41 cellular contexts compared by ENCODE assay signal in the genomic region with DNA sequence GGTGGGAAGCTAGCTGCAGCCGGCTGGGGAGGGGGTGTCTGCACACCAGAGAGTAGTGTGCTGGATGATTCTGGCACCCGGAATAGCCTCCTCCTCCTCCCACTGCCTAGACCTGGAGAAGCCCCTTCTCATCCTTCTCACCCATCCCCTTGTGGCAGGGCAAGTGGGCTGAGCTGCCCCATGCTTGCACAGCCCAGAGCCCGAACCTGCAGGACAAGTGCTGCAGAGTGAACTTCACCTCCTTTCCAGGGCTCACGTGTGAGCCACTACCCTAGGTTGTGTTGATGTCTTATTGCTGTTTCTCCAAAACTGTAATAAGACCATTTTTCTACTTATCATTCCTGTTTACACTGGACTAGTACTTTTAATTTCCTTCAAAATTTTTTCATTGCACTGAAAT. TPM values are rescaled to one million over a fixed set of nuclear protein-coding genes. Genes with fewer than 3 reads are reported as not detected.
"Had no signal": no experiment of that assay in that cellular context is flagged by ENCODE, and none has a peak within 500 bp of the region (broad histone marks: within the 10 kb centered on the region; RNA-seq: fewer than 3 reads in every experiment).

No MANE protein-coding gene starts in this region.

- H3K4me1 ChIP-seq: adrenal gland, breast epithelium, colonic mucosa, esophagus squamous epithelium, gastroesophageal sphincter had no signal

- ATAC-seq: activated CD4-positive, alpha-beta T cell treated with anti-CD3 and anti-CD28 coated beads for 36 hours; activated CD8-positive, alpha-beta memory T cell treated with anti-CD3 and anti-CD28 coated beads, Interleukin-2, amount 10 ng/mL, durations not matched to agents 7 days and 5 days; activated CD8-positive, alpha-beta T cell treated with anti-CD3 and anti-CD28 coated beads, Interleukin-2, amount 10 ng/mL, durations not matched to agents 7 days and 5 days; activated naive CD8-positive, alpha-beta T cell treated with anti-CD3 and anti-CD28 coated beads, Interleukin-2, amount 50 U/mL, for 24 hours; gastroesophageal sphincter had no signal

- DNase-seq: activated CD4-positive, alpha-beta memory T cell treated with anti-CD3 and anti-CD28 coated beads for 36 hours; activated CD4-positive, alpha-beta T cell treated with anti-CD3 and anti-CD28 coated beads for 36 hours; activated CD4-positive, alpha-beta T cell treated with anti-CD3 and anti-CD28 coated beads, Interleukin-2, amount 10 ng/mL, durations not matched to agents 24 days and 14 days; activated CD4-positive, CD25-positive, alpha-beta regulatory T cell; activated CD4-positive, CD25-positive, alpha-beta regulatory T cell treated with anti-CD3 and anti-CD28 coated beads, Interleukin-2, amount 50 U/mL, for 72 hours; activated CD8-positive, alpha-beta memory T cell treated with anti-CD3 and anti-CD28 coated beads, Interleukin-2, amount 10 ng/mL, durations not matched to agents 7 days and 5 days; activated CD8-positive, alpha-beta memory T cell treated with anti-CD3 and anti-CD28 coated beads, Interleukin-2, amount 50 U/mL, for 4 hours; activated CD8-positive, alpha-beta T cell treated with anti-CD3 and anti-CD28 coated beads, Interleukin-2, amount 10 ng/mL, durations not matched to agents 7 days and 5 days; activated effector memory CD4-positive, alpha-beta T cell treated with anti-CD3 and anti-CD28 coated beads, Interleukin-2, amount 50 U/mL, for 16 hours; activated naive CD4-positive, alpha-beta T cell treated with anti-CD3 and anti-CD28 coated beads for 36 hours; activated naive CD8-positive, alpha-beta T cell treated with anti-CD3 and anti-CD28 coated beads for 36 hours; activated naive CD8-positive, alpha-beta T cell treated with anti-CD3 and anti-CD28 coated beads, Interleukin-2, amount 50 U/mL, for 24 hours; activated T-cell treated with anti-CD3 and anti-CD28 coated beads, Interleukin-2, amount 50 U/mL, for 1 hour; activated T-cell treated with anti-CD3 and anti-CD28 coated beads, Interleukin-2, amount 50 U/mL, for 48 hours; adrenal gland; amygdala; aorta; central memory CD4-positive, alpha-beta T cell; cerebellar nuclear complex; colonic mucosa; effector CD8-positive, alpha-beta T cell; esophagus squamous epithelium; foreskin melanocyte; T-helper 2 cell had no signal

- H3K27ac Mint-ChIP-seq: activated CD4-positive, alpha-beta memory T cell treated with anti-CD3 and anti-CD28 coated beads for 36 hours; activated CD4-positive, alpha-beta T cell treated with anti-CD3 and anti-CD28 coated beads for 36 hours; activated CD4-positive, alpha-beta T cell treated with anti-CD3 and anti-CD28 coated beads, Interleukin-2, amount 10 ng/mL, durations not matched to agents 24 days and 14 days; activated CD8-positive, alpha-beta memory T cell treated with anti-CD3 and anti-CD28 coated beads, Interleukin-2, amount 10 ng/mL, durations not matched to agents 7 days and 5 days; activated CD8-positive, alpha-beta T cell treated with anti-CD3 and anti-CD28 coated beads, Interleukin-2, amount 10 ng/mL, durations not matched to agents 7 days and 5 days; activated naive CD4-positive, alpha-beta T cell treated with anti-CD3 and anti-CD28 coated beads for 36 hours; activated naive CD4-positive, alpha-beta T cell treated with anti-CD3 and anti-CD28 coated beads, Interleukin-2, amount 50 U/mL, for 24 hours; activated naive CD8-positive, alpha-beta T cell treated with anti-CD3 and anti-CD28 coated beads for 36 hours; activated naive CD8-positive, alpha-beta T cell treated with anti-CD3 and anti-CD28 coated beads, Interleukin-2, amount 50 U/mL, for 24 hours; activated T-helper 1 cell treated with anti-CD3 and anti-CD28 coated beads, Interleukin-12 subunit alpha, Interleukin-12 subunit beta, Interleukin-2, Interleukin-4 antibody, amounts not matched to agents 30 ng/mL and 10 ng/mL and 1 ng/mL, durations not matched to agents 14 hours and 24 hours and 36 hours; activated T-helper 2 cell treated with anti-CD3 and anti-CD28 coated beads, Interferon-gamma antibody, Interleukin-2, Interleukin-4, amounts not matched to agents 10 μg/mL and 5 μg/mL and 100 μg/mL, durations not matched to agents 14 hours and 24 hours and 36 hours; brain had no signal

- H3K36me3 Mint-ChIP-seq: activated CD4-positive, alpha-beta memory T cell treated with anti-CD3 and anti-CD28 coated beads for 36 hours; activated CD8-positive, alpha-beta memory T cell treated with anti-CD3 and anti-CD28 coated beads, Interleukin-2, amount 10 ng/mL, durations not matched to agents 7 days and 5 days; activated naive CD4-positive, alpha-beta T cell treated with anti-CD3 and anti-CD28 coated beads, Interleukin-2, amount 50 U/mL, for 24 hours; activated naive CD8-positive, alpha-beta T cell treated with anti-CD3 and anti-CD28 coated beads for 36 hours; brain had no signal

- H3K4me1 Mint-ChIP-seq: activated CD4-positive, alpha-beta T cell treated with anti-CD3 and anti-CD28 coated beads for 36 hours; activated CD4-positive, alpha-beta T cell treated with anti-CD3 and anti-CD28 coated beads, Interleukin-2, amount 10 ng/mL, durations not matched to agents 24 days and 14 days; activated CD8-positive, alpha-beta memory T cell treated with anti-CD3 and anti-CD28 coated beads, Interleukin-2, amount 10 ng/mL, durations not matched to agents 7 days and 5 days; activated naive CD4-positive, alpha-beta T cell treated with anti-CD3 and anti-CD28 coated beads, Interleukin-2, amount 50 U/mL, for 24 hours; activated naive CD8-positive, alpha-beta T cell treated with anti-CD3 and anti-CD28 coated beads for 36 hours; activated naive CD8-positive, alpha-beta T cell treated with anti-CD3 and anti-CD28 coated beads, Interleukin-2, amount 50 U/mL, for 24 hours; brain had no signal

- H3K9me3 Mint-ChIP-seq: activated CD4-positive, alpha-beta memory T cell treated with anti-CD3 and anti-CD28 coated beads for 36 hours; activated CD4-positive, alpha-beta T cell treated with anti-CD3 and anti-CD28 coated beads, Interleukin-2, amount 10 ng/mL, durations not matched to agents 24 days and 14 days; activated naive CD4-positive, alpha-beta T cell treated with anti-CD3 and anti-CD28 coated beads for 36 hours; activated naive CD4-positive, alpha-beta T cell treated with anti-CD3 and anti-CD28 coated beads, Interleukin-2, amount 50 U/mL, for 24 hours; activated naive CD8-positive, alpha-beta T cell treated with anti-CD3 and anti-CD28 coated beads for 36 hours; activated naive CD8-positive, alpha-beta T cell treated with anti-CD3 and anti-CD28 coated beads, Interleukin-2, amount 50 U/mL, for 24 hours; activated T-helper 1 cell treated with anti-CD3 and anti-CD28 coated beads, Interleukin-12 subunit alpha, Interleukin-12 subunit beta, Interleukin-2, Interleukin-4 antibody, amounts not matched to agents 30 ng/mL and 10 ng/mL and 1 ng/mL, durations not matched to agents 14 hours and 24 hours and 36 hours; activated T-helper 2 cell treated with anti-CD3 and anti-CD28 coated beads, Interferon-gamma antibody, Interleukin-2, Interleukin-4, amounts not matched to agents 10 μg/mL and 5 μg/mL and 100 μg/mL, durations not matched to agents 14 hours and 24 hours and 36 hours; brain had no signal

- H3K9me3 ChIP-seq: adrenal gland, breast epithelium, colonic mucosa, esophagus squamous epithelium, gastroesophageal sphincter had no signal

- H3K36me3 ChIP-seq: adrenal gland, breast epithelium, cardiac muscle cell, colonic mucosa, esophagus squamous epithelium, gastroesophageal sphincter had no signal

- FAIRE-seq: endometrium, endothelial cell of umbilical vein had no signal

- H3K4me3 Mint-ChIP-seq: activated CD4-positive, alpha-beta memory T cell treated with anti-CD3 and anti-CD28 coated beads for 36 hours; activated CD4-positive, alpha-beta T cell treated with anti-CD3 and anti-CD28 coated beads for 36 hours; activated CD4-positive, alpha-beta T cell treated with anti-CD3 and anti-CD28 coated beads, Interleukin-2, amount 10 ng/mL, durations not matched to agents 24 days and 14 days; activated CD8-positive, alpha-beta memory T cell treated with anti-CD3 and anti-CD28 coated beads, Interleukin-2, amount 10 ng/mL, durations not matched to agents 7 days and 5 days; activated CD8-positive, alpha-beta T cell treated with anti-CD3 and anti-CD28 coated beads, Interleukin-2, amount 10 ng/mL, durations not matched to agents 7 days and 5 days; activated naive CD4-positive, alpha-beta T cell treated with anti-CD3 and anti-CD28 coated beads for 36 hours; activated naive CD4-positive, alpha-beta T cell treated with anti-CD3 and anti-CD28 coated beads, Interleukin-2, amount 50 U/mL, for 24 hours; activated naive CD8-positive, alpha-beta T cell treated with anti-CD3 and anti-CD28 coated beads for 36 hours; activated naive CD8-positive, alpha-beta T cell treated with anti-CD3 and anti-CD28 coated beads, Interleukin-2, amount 50 U/mL, for 24 hours; activated T-helper 1 cell treated with anti-CD3 and anti-CD28 coated beads, Interleukin-12 subunit alpha, Interleukin-12 subunit beta, Interleukin-2, Interleukin-4 antibody, amounts not matched to agents 30 ng/mL and 10 ng/mL and 1 ng/mL, durations not matched to agents 14 hours and 24 hours and 36 hours; brain had no signal

- H3K27me3 ChIP-seq: adrenal gland, breast epithelium, cardiac muscle cell, colonic mucosa, esophagus squamous epithelium, gastroesophageal sphincter had no signal

- H3K27ac ChIP-seq: adrenal gland, breast epithelium, cardiac muscle cell, colonic mucosa, epithelial cell of prostate, esophagus squamous epithelium, gastroesophageal sphincter had no signal

- H3K4me3 ChIP-seq: adrenal gland, breast epithelium, cardiac muscle cell, colonic mucosa, esophagus squamous epithelium, gastroesophageal sphincter had no signal

RNA-seq across cellular contexts. Expression of gene GLYATL1B, which starts 56.1 kb away (rescaled TPM):
- total RNA-seq: activated CD4-positive, alpha-beta memory T cell treated with anti-CD3 and anti-CD28 coated beads for 36 hours; activated CD4-positive, alpha-beta T cell treated with anti-CD3 and anti-CD28 coated beads for 36 hours; activated CD4-positive, alpha-beta T cell treated with anti-CD3 and anti-CD28 coated beads, Interleukin-2, amount 10 ng/mL, durations not matched to agents 24 days and 14 days; activated CD8-positive, alpha-beta memory T cell treated with anti-CD3 and anti-CD28 coated beads for 36 hours; activated CD8-positive, alpha-beta memory T cell treated with anti-CD3 and anti-CD28 coated beads, Interleukin-2, amount 10 ng/mL, durations not matched to agents 7 days and 5 days; activated CD8-positive, alpha-beta T cell treated with anti-CD3 and anti-CD28 coated beads, Interleukin-2, amount 10 ng/mL, durations not matched to agents 7 days and 5 days; activated naive CD4-positive, alpha-beta T cell treated with anti-CD3 and anti-CD28 coated beads for 36 hours; activated naive CD8-positive, alpha-beta T cell treated with anti-CD3 and anti-CD28 coated beads for 36 hours; activated T-helper 1 cell treated with anti-CD3 and anti-CD28 coated beads, Interleukin-12 subunit alpha, Interleukin-12 subunit beta, Interleukin-2, Interleukin-4 antibody, amounts not matched to agents 30 ng/mL and 10 ng/mL and 1 ng/mL, durations not matched to agents 14 hours and 24 hours and 36 hours; activated T-helper 2 cell treated with anti-CD3 and anti-CD28 coated beads, Interferon-gamma antibody, Interleukin-2, Interleukin-4, amounts not matched to agents 10 μg/mL and 5 μg/mL and 100 μg/mL, durations not matched to agents 14 hours and 24 hours and 36 hours; adrenal gland; aorta; breast epithelium; cardiac muscle cell; colonic mucosa; dermis microvascular lymphatic vessel endothelial cell; endothelial cell of umbilical vein; esophagus squamous epithelium; fibroblast of lung; fibroblast of villous mesenchyme; gastroesophageal sphincter; glomerular endothelial cell; T-helper 1 cell treated with Interleukin-12 subunit alpha and Interleukin-12 subunit beta and Interleukin-4 antibody, amounts not matched to agents 30 ng/mL and 1 ng/mL, for 36 hours had no signal
- polyA plus RNA-seq: adrenal gland, aorta, cardiac muscle cell, endothelial cell of umbilical vein, esophagus, fibroblast of lung had no signal
